In genomic region chr11:7600205-7600775, GRCh38 we compare ENCODE assay signal across 8 cellular contexts.
DNase-seq lines count a peak whose midpoint lies in the region; ATAC-seq and TF ChIP-seq lines count a peak whose summit lies in the region.

No MANE protein-coding gene starts in this region.

- H3K9ac ChIP-seq in liver (ENCODE audit: low read depth in 1 of 2, low read length in 2 of 2): no peak overlapping the region

- H3K27ac ChIP-seq in breast epithelium: peak overlapping the region; percentile 80 to 81
- H3K27ac ChIP-seq in liver (ENCODE audit: low read depth in 1 of 2, low read length in 2 of 2): peak overlapping the region; percentile 55 to 57
- peak overlapping the region; percentile 47 to 82 (median 66) for H3K27ac ChIP-seq in upper lobe of left lung
- H3K27ac ChIP-seq in coronary artery: peak overlapping the region in 1 of 2 donors; percentile 26

- WGBS in liver: 50% methylated on average over 6 of the region's 6 CpGs
- 49 to 52% methylated on average over 6 of the region's 6 CpGs for WGBS in upper lobe of left lung, 2 donors

- intact Hi-C loops in breast epithelium (cut with DNase I; ENCODE audit: low total_unique reads): no loop called here

- H3K4me1 ChIP-seq in breast epithelium (peaks cover 0 to 9% of the 10 kb centered on the region in 2 donors), liver (ENCODE audit: control insufficient read depth in 4 of 4, insufficient read depth in 4 of 4, low read length in 3 of 4) (peaks cover 3 to 22% (median 15%) of the 10 kb centered on the region in 4 donors), upper lobe of left lung (peaks cover 5 to 30% (median 17%) of the 10 kb centered on the region in 4 donors)

- TF ChIP-seq POLR2A in breast epithelium (IDR thresholded peaks at IDR 0.05) (no peak), upper lobe of left lung (IDR thresholded peaks at IDR 0.05) (no peak)

- H3K4me3 ChIP-seq in breast epithelium (peak overlapping the region in 1 of 3 donors; percentile 15), liver (ENCODE audit: low read depth in 1 of 3, low read length in 3 of 3) (no peak overlapping the region), upper lobe of left lung (no peak overlapping the region), coronary artery (no peak overlapping the region)

- H3K27me3 ChIP-seq in breast epithelium: no peaks in the 10 kb centered on the region
- H3K27me3 ChIP-seq in liver (ENCODE audit: control insufficient read depth in 4 of 4, insufficient read depth in 4 of 4, low read length in 3 of 4): no peaks in the 10 kb centered on the region
- no peaks in the 10 kb centered on the region for H3K27me3 ChIP-seq in upper lobe of left lung

- peak; percentile 43 to 59 for TF ChIP-seq RAD21 in liver (IDR thresholded peaks at IDR 0.05)

- peak; percentile 53 for DNase-seq in NCI-H2029 (lab: John Stamatoyannopoulos, UW)
- DNase-seq in NCI-H2029 treated with DMSO at 0.1 percent for 48 hours (lab: John Stamatoyannopoulos, UW): no peak
- peak; percentile 70 to 87 for DNase-seq in breast epithelium (ENCODE audit: low spot score in 2 of 2)
- peak in 1 of 2 donors; percentile 91 for DNase-seq in upper lobe of left lung
- no peak for DNase-seq in CD1c-positive myeloid dendritic cell (ENCODE audit: extremely low spot score)
- no peak for DNase-seq in coronary artery (ENCODE audit: low spot score)

- peak in 2 of 4 donors; percentile 33 to 69 for TF ChIP-seq EP300 in upper lobe of left lung (IDR thresholded peaks at IDR 0.05)

- TF ChIP-seq CTCF in breast epithelium (IDR thresholded peaks at IDR 0.05) (peak in 1 of 3 donors; percentile 28), liver (IDR thresholded peaks at IDR 0.05; ENCODE audit: low read depth, low read length, missing input control) (no peak), upper lobe of left lung (IDR thresholded peaks at IDR 0.05) (peak in 2 of 6 experiments; percentile 18 to 25), coronary artery (IDR thresholded peaks at IDR 0.05) (no peak)

- H3K36me3 ChIP-seq in breast epithelium (no peaks in the 10 kb centered on the region), liver (ENCODE audit: control insufficient read depth in 4 of 4, insufficient read depth in 3 of 4, low read depth in 1 of 4, low read length in 3 of 4) (peaks cover 0 to 11% (median 5%) of the 10 kb centered on the region in 4 donors), upper lobe of left lung (peaks cover 0 to 6% (median 0%) of the 10 kb centered on the region in 4 donors)

- H3K9me3 ChIP-seq in breast epithelium (no peaks in the 10 kb centered on the region), liver (ENCODE audit: control insufficient read depth in 4 of 4, low read length in 3 of 4) (no peaks in the 10 kb centered on the region), upper lobe of left lung (no peaks in the 10 kb centered on the region)

- ATAC-seq in upper lobe of left lung (ENCODE audit: low FRiP score in 2 of 2) (peak; percentile 81), GM21786 (IDR thresholded peaks at IDR 0.05; ENCODE audit: unreplicated experiment) (no peak)

TF ChIP-seq in liver, 16 proteins besides CTCF, POLR2A, EP300 and RAD21:
- TF ChIP-seq MAX (IDR thresholded peaks at IDR 0.05): peak; percentile 82
- no peak for TF ChIP-seq GABPA (IDR thresholded peaks at IDR 0.05 in 1 of 2, conservative IDR thresholded peaks at IDR 0.05 in 1 of 2)
- peak; percentile 98 for TF ChIP-seq JUND (IDR thresholded peaks at IDR 0.05)
- TF ChIP-seq RXRA (IDR thresholded peaks at IDR 0.05): peak; percentile 86 to 87
- peak; percentile 29 for TF ChIP-seq FOXA2 (IDR thresholded peaks at IDR 0.05)
- peak; percentile 38 for TF ChIP-seq HNF4G (IDR thresholded peaks at IDR 0.05)
- peak; percentile 80 for TF ChIP-seq NR2F2 (IDR thresholded peaks at IDR 0.05)
- peak; percentile 44 for TF ChIP-seq ZBTB33 (IDR thresholded peaks at IDR 0.05)
- peak; percentile 99 for TF ChIP-seq ATF3 (IDR thresholded peaks at IDR 0.05)
- no peak for TF ChIP-seq EGR1 (IDR thresholded peaks at IDR 0.05; ENCODE audit: low read depth in 2 of 2)
- TF ChIP-seq HNF4A (conservative IDR thresholded peaks at IDR 0.05): peak; percentile 82 to 83
- TF ChIP-seq YY1 (IDR thresholded peaks at IDR 0.05): peak; percentile 81
- TF ChIP-seq TAF1 (conservative IDR thresholded peaks at IDR 0.05): no peak
- peak; percentile 53 for TF ChIP-seq REST (IDR thresholded peaks at IDR 0.05)
- peak; percentile 40 for TF ChIP-seq FOXA1 (IDR thresholded peaks at IDR 0.05)
- TF ChIP-seq SP1 (IDR thresholded peaks at IDR 0.05): peak; percentile 54
TF ChIP-seq in liver: peak in this region for 13.

Comparison
In these comparisons a context has a peak if more than half of its experiments do, and no peak if none do; other contexts are left out.
1. DNase-seq: peak in NCI-H2029 (single experiment) and breast epithelium (2 of 2); none in NCI-H2029 treated with DMSO at 0.1 percent for 48 hours (single experiment), CD1c-positive myeloid dendritic cell (single experiment) and coronary artery (single experiment).